Comparison of ENCODE assay signal across 26 cellular contexts in the genomic region with DNA sequence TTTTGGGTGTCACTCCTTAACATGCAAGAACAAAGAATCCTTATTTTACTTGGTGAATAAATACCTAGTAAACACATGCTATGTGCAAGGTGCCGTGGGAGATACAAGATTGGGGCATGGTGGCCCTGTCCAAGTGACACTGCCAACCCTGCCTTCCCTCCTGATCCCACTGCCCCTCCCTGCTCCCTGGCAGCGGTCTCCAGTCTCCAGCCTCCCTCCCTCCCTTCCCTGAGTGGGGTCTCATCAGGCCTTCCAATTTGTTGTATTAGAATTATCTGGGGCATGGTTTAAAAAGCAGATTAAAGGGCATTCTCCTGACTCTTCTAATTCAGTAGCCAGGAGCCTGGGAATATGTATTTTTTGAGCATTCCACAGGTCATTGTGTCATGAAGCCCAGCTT. TPM values are rescaled to one million over a fixed set of nuclear protein-coding genes. Genes with fewer than 3 reads are reported as not detected.
"Had no signal": no experiment of that assay in that cellular context is flagged by ENCODE, and none has a peak within 500 bp of the region (broad histone marks: within the 10 kb centered on the region; RNA-seq: fewer than 3 reads in every experiment).

No MANE protein-coding gene starts in this region.

- H3K9me3 Mint-ChIP-seq: activated B cell treated with CpG ODN at 0.5 μM for 24 hours; activated CD4-positive, alpha-beta T cell treated with anti-CD3 and anti-CD28 coated beads, Interleukin-2, amount 10 ng/mL, durations not matched to agents 24 days and 14 days; activated naive CD4-positive, alpha-beta T cell treated with anti-CD3 and anti-CD28 coated beads, Interleukin-2, amount 10 ng/mL, durations not matched to agents 7 days and 5 days; activated naive CD8-positive, alpha-beta T cell treated with anti-CD3 and anti-CD28 coated beads for 36 hours; activated T-helper 2 cell treated with anti-CD3 and anti-CD28 coated beads, Interferon-gamma antibody, Interleukin-2, Interleukin-4, amounts not matched to agents 10 μg/mL and 5 μg/mL and 100 μg/mL, durations not matched to agents 14 hours and 24 hours and 36 hours; T-helper 1 cell treated with Interleukin-12 subunit alpha and Interleukin-12 subunit beta and Interleukin-4 antibody, amounts not matched to agents 30 μg/mL and 1 μg/mL, for 36 hours had no signal

- H3K27ac ChIP-seq: brain microvascular endothelial cell, cardiac muscle cell, Peyer's patch had no signal

- H3K4me1 ChIP-seq: Peyer's patch had no signal

- H3K27ac Mint-ChIP-seq: activated B cell treated with CpG ODN at 0.5 μM for 24 hours; activated naive CD4-positive, alpha-beta T cell treated with anti-CD3 and anti-CD28 coated beads, Interleukin-2, amount 10 ng/mL, durations not matched to agents 7 days and 5 days; activated naive CD8-positive, alpha-beta T cell treated with anti-CD3 and anti-CD28 coated beads for 36 hours; activated T-helper 2 cell treated with anti-CD3 and anti-CD28 coated beads, Interferon-gamma antibody, Interleukin-2, Interleukin-4, amounts not matched to agents 10 μg/mL and 5 μg/mL and 100 μg/mL, durations not matched to agents 14 hours and 24 hours and 36 hours; T-helper 1 cell treated with Interleukin-12 subunit alpha and Interleukin-12 subunit beta and Interleukin-4 antibody, amounts not matched to agents 30 μg/mL and 1 μg/mL, for 36 hours had no signal

- H3K9me3 ChIP-seq: Peyer's patch had no signal

- H3K4me1 Mint-ChIP-seq: activated B cell treated with CpG ODN at 0.5 μM for 24 hours; activated naive CD4-positive, alpha-beta T cell treated with anti-CD3 and anti-CD28 coated beads, Interleukin-2, amount 10 ng/mL, durations not matched to agents 7 days and 5 days had no signal

- DNase-seq: activated B cell treated with CpG ODN at 0.5 μM for 24 hours; activated CD4-positive, alpha-beta T cell treated with anti-CD3 and anti-CD28 coated beads for 1 hour; activated CD4-positive, alpha-beta T cell treated with anti-CD3 and anti-CD28 coated beads, Interleukin-2, amount 10 ng/mL, durations not matched to agents 24 days and 14 days; activated CD4-positive, alpha-beta T cell treated with anti-CD3 and anti-CD28 coated beads, Interleukin-2, amount 50 U/mL, for 48 hours; activated gamma-delta T cell treated with Interleukin-2 at 50 U/mL for 16 hours; activated naive CD4-positive, alpha-beta T cell treated with anti-CD3 and anti-CD28 coated beads, Interleukin-2, amount 10 ng/mL, durations not matched to agents 7 days and 5 days; activated naive CD8-positive, alpha-beta T cell treated with anti-CD3 and anti-CD28 coated beads for 36 hours; activated T-cell treated with anti-CD3 and anti-CD28 coated beads for 4 hours; activated T-cell treated with anti-CD3 and anti-CD28 coated beads, Interleukin-2, amount 50 U/mL, for 48 hours; brain microvascular endothelial cell; Kasumi-1; NCI-H1105 treated with DMSO at 0.1 percent for 48 hours; NCI-H1436 treated with DMSO at 0.1 percent for 48 hours; NCI-H187; NCI-H2081; NCI-H510A treated with DMSO at 0.1 percent for 48 hours; NCI-H69; NK-92 treated with Interleukin-12 subunit alpha and Interleukin-12 subunit beta, amount 100 ng/mL, for 24 hours; OCI-M1; Peyer's patch; SHP77 treated with DMSO at 0.1 percent for 48 hours; T1000 had no signal

- H3K4me3 ChIP-seq: cardiac muscle cell, Peyer's patch had no signal

- H3K27me3 Mint-ChIP-seq: activated B cell treated with CpG ODN at 0.5 μM for 24 hours; activated CD4-positive, alpha-beta T cell treated with anti-CD3 and anti-CD28 coated beads, Interleukin-2, amount 10 ng/mL, durations not matched to agents 24 days and 14 days; activated naive CD4-positive, alpha-beta T cell treated with anti-CD3 and anti-CD28 coated beads, Interleukin-2, amount 10 ng/mL, durations not matched to agents 7 days and 5 days; activated naive CD8-positive, alpha-beta T cell treated with anti-CD3 and anti-CD28 coated beads for 36 hours had no signal

- H3K27me3 ChIP-seq: brain microvascular endothelial cell, cardiac muscle cell, Peyer's patch had no signal

- H3K4me3 Mint-ChIP-seq: activated B cell treated with CpG ODN at 0.5 μM for 24 hours; activated CD4-positive, alpha-beta T cell treated with anti-CD3 and anti-CD28 coated beads, Interleukin-2, amount 10 ng/mL, durations not matched to agents 24 days and 14 days; activated naive CD4-positive, alpha-beta T cell treated with anti-CD3 and anti-CD28 coated beads, Interleukin-2, amount 10 ng/mL, durations not matched to agents 7 days and 5 days; activated naive CD8-positive, alpha-beta T cell treated with anti-CD3 and anti-CD28 coated beads for 36 hours; T-helper 1 cell treated with Interleukin-12 subunit alpha and Interleukin-12 subunit beta and Interleukin-4 antibody, amounts not matched to agents 30 μg/mL and 1 μg/mL, for 36 hours had no signal

RNA-seq across cellular contexts. Expression of gene TMED6, which starts 12.5 kb away (rescaled TPM):
- total RNA-seq: SK-MEL-5 had no signal
